Comparison of ENCODE assay signal across 1 cellular context in genomic region chr6:99568103-99568933, GRCh38.
TF ChIP-seq lines count a peak whose summit lies in the region.

Gene CCNC, minus strand, starts transcription at chr6:99568660. Its CDS starts 133 bp downstream, at chr6:99568527.

TF ChIP-seq in GM23338, 12 proteins besides CTCF, POLR2A, EP300 and RAD21 (continued from another document):
- TF ChIP-seq, protein P1, sequence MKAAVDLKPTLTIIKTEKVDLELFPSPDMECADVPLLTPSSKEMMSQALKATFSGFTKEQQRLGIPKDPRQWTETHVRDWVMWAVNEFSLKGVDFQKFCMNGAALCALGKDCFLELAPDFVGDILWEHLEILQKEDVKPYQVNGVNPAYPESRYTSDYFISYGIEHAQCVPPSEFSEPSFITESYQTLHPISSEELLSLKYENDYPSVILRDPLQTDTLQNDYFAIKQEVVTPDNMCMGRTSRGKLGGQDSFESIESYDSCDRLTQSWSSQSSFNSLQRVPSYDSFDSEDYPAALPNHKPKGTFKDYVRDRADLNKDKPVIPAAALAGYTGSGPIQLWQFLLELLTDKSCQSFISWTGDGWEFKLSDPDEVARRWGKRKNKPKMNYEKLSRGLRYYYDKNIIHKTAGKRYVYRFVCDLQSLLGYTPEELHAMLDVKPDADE (IDR thresholded peaks at IDR 0.05), result peak; percentile 68; the same call in 1 of the 2 replicates
- TF ChIP-seq ZNF331 (CRISPR knock-in tag; IDR thresholded peaks at IDR 0.05; ENCODE audit: low read depth), result no peak
- TF ChIP-seq POLR2AphosphoS5 (IDR thresholded peaks at IDR 0.05; ENCODE audit: low read depth), result peak; percentile 97
- TF ChIP-seq, protein P2, sequence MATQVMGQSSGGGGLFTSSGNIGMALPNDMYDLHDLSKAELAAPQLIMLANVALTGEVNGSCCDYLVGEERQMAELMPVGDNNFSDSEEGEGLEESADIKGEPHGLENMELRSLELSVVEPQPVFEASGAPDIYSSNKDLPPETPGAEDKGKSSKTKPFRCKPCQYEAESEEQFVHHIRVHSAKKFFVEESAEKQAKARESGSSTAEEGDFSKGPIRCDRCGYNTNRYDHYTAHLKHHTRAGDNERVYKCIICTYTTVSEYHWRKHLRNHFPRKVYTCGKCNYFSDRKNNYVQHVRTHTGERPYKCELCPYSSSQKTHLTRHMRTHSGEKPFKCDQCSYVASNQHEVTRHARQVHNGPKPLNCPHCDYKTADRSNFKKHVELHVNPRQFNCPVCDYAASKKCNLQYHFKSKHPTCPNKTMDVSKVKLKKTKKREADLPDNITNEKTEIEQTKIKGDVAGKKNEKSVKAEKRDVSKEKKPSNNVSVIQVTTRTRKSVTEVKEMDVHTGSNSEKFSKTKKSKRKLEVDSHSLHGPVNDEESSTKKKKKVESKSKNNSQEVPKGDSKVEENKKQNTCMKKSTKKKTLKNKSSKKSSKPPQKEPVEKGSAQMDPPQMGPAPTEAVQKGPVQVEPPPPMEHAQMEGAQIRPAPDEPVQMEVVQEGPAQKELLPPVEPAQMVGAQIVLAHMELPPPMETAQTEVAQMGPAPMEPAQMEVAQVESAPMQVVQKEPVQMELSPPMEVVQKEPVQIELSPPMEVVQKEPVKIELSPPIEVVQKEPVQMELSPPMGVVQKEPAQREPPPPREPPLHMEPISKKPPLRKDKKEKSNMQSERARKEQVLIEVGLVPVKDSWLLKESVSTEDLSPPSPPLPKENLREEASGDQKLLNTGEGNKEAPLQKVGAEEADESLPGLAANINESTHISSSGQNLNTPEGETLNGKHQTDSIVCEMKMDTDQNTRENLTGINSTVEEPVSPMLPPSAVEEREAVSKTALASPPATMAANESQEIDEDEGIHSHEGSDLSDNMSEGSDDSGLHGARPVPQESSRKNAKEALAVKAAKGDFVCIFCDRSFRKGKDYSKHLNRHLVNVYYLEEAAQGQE (IDR thresholded peaks at IDR 0.05; ENCODE audit: unreplicated experiment), result no peak
- TF ChIP-seq EZH2phosphoT487 (IDR thresholded peaks at IDR 0.05; ENCODE audit: unreplicated experiment), result no peak
- TF ChIP-seq STAT1 (IDR thresholded peaks at IDR 0.05; ENCODE audit: unreplicated experiment), result no peak
- TF ChIP-seq NANOG (IDR thresholded peaks at IDR 0.05; ENCODE audit: borderline replicate concordance), result no peak
- 0 out of 2 replicates have a peak, but pooled peaks have one; percentile 69 for TF ChIP-seq ZNF114 (CRISPR knock-in tag; IDR thresholded peaks at IDR 0.05)
